In genomic region chr1:18994381-18994780, GRCh38 we compare ENCODE assay signal across 30 cellular contexts.
"Had no signal": no experiment of that assay in that cellular context is flagged by ENCODE, and none has a peak within 500 bp of the region (broad histone marks: within the 10 kb centered on the region; RNA-seq: fewer than 3 reads in every experiment).

No MANE protein-coding gene starts in this region.

- H3K4me3 Mint-ChIP-seq: natural killer cell; nephron; neural progenitor cell; stimulated activated memory B cell treated with anti-CD40 and anti-IgM and Interleukin-4, amounts not matched to agents 10 μg/mL and 1 μg/mL and 100 μg/mL, for 72 hours; stimulated activated naive CD8-positive, alpha-beta T cell treated with anti-CD3 and anti-CD28 coated beads, Interleukin-15, amount 100 ng/mL, for 72 hours; type B pancreatic cell had no signal

- H3K27me3 Mint-ChIP-seq: progenitor cell of endocrine pancreas, type B pancreatic cell had no signal

- H3K9me3 Mint-ChIP-seq: natural killer cell; neural progenitor cell; stimulated activated memory B cell treated with anti-CD40 and anti-IgM and Interleukin-4, amounts not matched to agents 10 μg/mL and 1 μg/mL and 100 μg/mL, for 72 hours had no signal

- H3K9me3 ChIP-seq: ovary, psoas muscle, right lobe of liver, spleen, suprapubic skin, testis, tibial artery, transverse colon, upper lobe of right lung, uterus had no signal

- H3K36me3 ChIP-seq: neural progenitor cell, ovary, right lobe of liver, spleen, suprapubic skin, tibial artery, transverse colon, upper lobe of right lung, uterus had no signal

- ATAC-seq: natural killer cell; psoas muscle; right cardiac atrium; right lobe of liver; stimulated activated memory B cell treated with anti-CD40 and anti-IgM and Interleukin-4, amounts not matched to agents 10 μg/mL and 1 μg/mL and 100 μg/mL, for 72 hours; stimulated activated naive CD8-positive, alpha-beta T cell treated with anti-CD3 and anti-CD28 coated beads, Interleukin-15, amount 100 ng/mL, for 72 hours; stimulated activated naive CD8-positive, alpha-beta T cell treated with anti-CD3 and anti-CD28 coated beads, Interleukin-15, Interleukin-2, amounts not matched to agents 100 U/mL and 50 U/mL, for 24 hours; upper lobe of right lung had no signal

- H3K4me1 Mint-ChIP-seq: neural progenitor cell; stimulated activated memory B cell treated with anti-CD40 and anti-IgM and Interleukin-4, amounts not matched to agents 10 μg/mL and 1 μg/mL and 100 μg/mL, for 72 hours; stimulated activated naive CD8-positive, alpha-beta T cell treated with anti-CD3 and anti-CD28 coated beads, Interleukin-15, amount 100 ng/mL, for 72 hours had no signal

- H3K4me3 ChIP-seq: neural progenitor cell, ovary, psoas muscle, right lobe of liver, skin epidermis, smooth muscle cell, spleen, suprapubic skin, testis, tibial artery, transverse colon, upper lobe of right lung, uterus had no signal

- H3K27ac Mint-ChIP-seq: natural killer cell; nephron; neural progenitor cell; progenitor cell of endocrine pancreas; stimulated activated memory B cell treated with anti-CD40 and anti-IgM and Interleukin-4, amounts not matched to agents 10 μg/mL and 1 μg/mL and 100 μg/mL, for 72 hours; stimulated activated naive CD8-positive, alpha-beta T cell treated with anti-CD3 and anti-CD28 coated beads, Interleukin-15, amount 100 ng/mL, for 72 hours; type B pancreatic cell had no signal

- DNase-seq: natural killer cell; occipital lobe; ovary; posterior cingulate gyrus; psoas muscle; right cardiac atrium; right lobe of liver; spleen; stimulated activated CD4-positive, alpha-beta T cell treated with anti-CD3 and anti-CD28 coated beads, Interleukin-12 subunit alpha, Interleukin-12 subunit beta, amount 100 ng/mL, for 4 hours; stimulated activated CD4-positive, alpha-beta T cell treated with anti-CD3 and anti-CD28 coated beads, Interleukin-1b, Interleukin-23, amount 100 ng/mL, for 48 hours; stimulated activated CD4-positive, alpha-beta T cell treated with anti-CD3 and anti-CD28 coated beads, Interleukin-4, amount 100 ng/mL, for 1 hour; stimulated activated CD4-positive, alpha-beta T cell treated with anti-CD3 and anti-CD28 coated beads, Interleukin-4, amount 100 ng/mL, for 4 hours; stimulated activated naive CD4-positive, alpha-beta T cell; stimulated activated naive CD8-positive, alpha-beta T cell treated with anti-CD3 and anti-CD28 coated beads, Interleukin-15, amount 100 ng/mL, for 72 hours; stimulated activated naive CD8-positive, alpha-beta T cell treated with anti-CD3 and anti-CD28 coated beads, Interleukin-15, Interleukin-2, amounts not matched to agents 100 U/mL and 50 U/mL, for 24 hours; substantia nigra; testis; tibial artery; transverse colon; upper lobe of right lung; uterus had no signal

- H3K36me3 Mint-ChIP-seq: natural killer cell; neural progenitor cell; stimulated activated memory B cell treated with anti-CD40 and anti-IgM and Interleukin-4, amounts not matched to agents 10 μg/mL and 1 μg/mL and 100 μg/mL, for 72 hours; type B pancreatic cell had no signal

- H3K4me1 ChIP-seq: neural progenitor cell, parathyroid adenoma, psoas muscle, right lobe of liver, spleen, testis, uterus had no signal
